18 cellular contexts compared by ENCODE assay signal in genomic region chr22:24413726-24414385, GRCh38.
"Had no signal": no experiment of that assay in that cellular context is flagged by ENCODE, and none has a peak within 500 bp of the region (broad histone marks: within the 10 kb centered on the region; RNA-seq: fewer than 3 reads in every experiment).

No MANE protein-coding gene starts in this region.

- H3K27me3 ChIP-seq: foreskin keratinocyte had no signal

- H3K4me1 ChIP-seq: parathyroid adenoma had no signal

- H3K27ac Mint-ChIP-seq: T-cell had no signal

- H3K36me3 Mint-ChIP-seq: naive B cell had no signal

- H3K79me2 ChIP-seq: parathyroid adenoma had no signal

- H3K9me3 Mint-ChIP-seq: naive B cell, T-cell had no signal

- H3K4me1 Mint-ChIP-seq: naive B cell had no signal

- H2AFZ ChIP-seq: parathyroid adenoma had no signal

- DNase-seq: activated effector memory CD4-positive, alpha-beta T cell treated with Interleukin-2 at 50 U/mL for 16 hours; activated naive CD4-positive, alpha-beta T cell treated with anti-CD3 and anti-CD28 coated beads, Interleukin-2, amount 50 U/mL, for 16 hours; central memory CD4-positive, alpha-beta T cell; effector CD8-positive, alpha-beta T cell; foreskin keratinocyte; head of caudate nucleus; mammary epithelial cell; naive B cell; retina; stimulated activated CD4-positive, alpha-beta T cell treated with anti-CD3 and anti-CD28 coated beads, Interleukin-4, amount 100 ng/mL, for 24 hours; stimulated activated naive CD4-positive, alpha-beta T cell treated with Interleukin-2 at 50 U/mL for 16 hours; T-cell; T1000; trophoblast cell had no signal

- H3K9ac ChIP-seq: parathyroid adenoma had no signal

- H3K27me3 Mint-ChIP-seq: naive B cell, T-cell had no signal

- H3K4me3 ChIP-seq: coronary artery, skin epidermis had no signal

- ATAC-seq: activated CD4-positive, CD25-positive, alpha-beta regulatory T cell treated with anti-CD3 and anti-CD28 coated beads, Interleukin-2, amount 50 U/mL, for 24 hours; foreskin keratinocyte; T-cell had no signal

- H3K4me3 Mint-ChIP-seq: T-cell had no signal

- H3K27ac ChIP-seq: coronary artery, foreskin keratinocyte, parathyroid adenoma, skin epidermis had no signal
